ENCODE assay signal across 20 cellular contexts in genomic region chr4:123529278-123529568, GRCh38.
DNase-seq lines count a peak whose midpoint lies in the region; ATAC-seq, FAIRE-seq and TF ChIP-seq lines count a peak whose summit lies in the region.
"Had no signal": no experiment of that assay in that cellular context is flagged by ENCODE, and none has a peak within 500 bp of the region (broad histone marks: within the 10 kb centered on the region; RNA-seq: fewer than 3 reads in every experiment).

No MANE protein-coding gene starts in this region.

- no peak overlapping the region for H2AFZ ChIP-seq in HepG2 (ENCODE audit: low read length)
- H2AFZ ChIP-seq in PC-9 = no peak overlapping the region

- POLR2A ChIA-PET in HepG2 (lab: Yijun Ruan, JAX) = interaction anchor here (0.9 to 2.1 kb wide), 7 partner anchors 8 to 120 kb away, joined by 3 to 16 read pairs (median 3); no protein-coding TSS in a partner anchor
- POLR2A ChIA-PET in PC-9 (lab: Charles Lee; ENCODE audit: unreplicated experiment) = no interaction called here

- no peak for TF ChIP-seq EP300 in HepG2 (IDR thresholded peaks at IDR 0.05; ENCODE audit: low read depth in 2 of 2, low read length in 2 of 2)
- no peak for TF ChIP-seq EP300 in HepG2 (CRISPR knock-in tag; IDR thresholded peaks at IDR 0.05; ENCODE audit: borderline replicate concordance)

- FAIRE-seq in HepG2 (lab: Jason Lieb, UNC) = no peak
- FAIRE-seq: GM12878, H54 had no signal

- H3K9me2 ChIP-seq in PC-9 (ENCODE audit: insufficient read depth) = no peaks in the 10 kb centered on the region

- no peaks in the 10 kb centered on the region for H3K9me3 ChIP-seq in HepG2 (ENCODE audit: low read length)
- H3K9me3 ChIP-seq in right lobe of liver = no peaks in the 10 kb centered on the region
- H3K9me3 ChIP-seq in mucosa of descending colon = no peaks in the 10 kb centered on the region
- H3K9me3 ChIP-seq in PC-9 (ENCODE audit: insufficient read depth, low read depth) = no peaks in the 10 kb centered on the region; the same call in 1 of the 2 replicates
- H3K9me3 ChIP-seq: BE2C had no signal

- peak overlapping the region; percentile 58 for H3K4me2 ChIP-seq in HepG2 (ENCODE audit: low read depth, low read length)
- H3K4me2 ChIP-seq in PC-9 = no peak overlapping the region

- BruUV-seq in HepG2 (replicated peaks; lab: Mats Ljungman, UMichigan) (no TSS peak), PC-9 (replicated peaks; lab: Mats Ljungman, UMichigan) (no TSS peak)

- H3K4me3 ChIP-seq in HepG2 (replicated peaks in 1 of 3; ENCODE audit: insufficient read depth in 1 of 3, low read depth in 2 of 3, low read length in 3 of 3) = no peak overlapping the region
- no peak overlapping the region for H3K4me3 ChIP-seq in right lobe of liver
- no peak overlapping the region for H3K4me3 ChIP-seq in mucosa of descending colon
- H3K4me3 ChIP-seq in PC-9 = no peak overlapping the region
- H3K4me3 ChIP-seq: GM12878 had no signal

- intact Hi-C loops in HepG2 (cut with micrococcal nuclease; ENCODE audit: unreplicated experiment) = no loop called here
- intact Hi-C loops in right lobe of liver (cut with DNase I) = no loop called here
- intact Hi-C loops in mucosa of descending colon (cut with DNase I, micrococcal nuclease) = no loop called here
- intact Hi-C loops in PC-9 (cut with micrococcal nuclease; ENCODE audit: unreplicated experiment) = no loop called here

- H3K27me3 ChIP-seq in HepG2 (ENCODE audit: control insufficient read depth in 1 of 2, insufficient read depth in 2 of 2, low read length in 2 of 2) (no peaks in the 10 kb centered on the region), right lobe of liver (no peaks in the 10 kb centered on the region), PC-9 (ENCODE audit: insufficient read depth, low read depth) (no peaks in the 10 kb centered on the region)
- H3K27me3 ChIP-seq: BE2C had no signal

- H3F3A ChIP-seq in PC-9 (ENCODE audit: insufficient read depth, low read depth) = no peaks in the 10 kb centered on the region

- TF ChIP-seq POLR2A in HepG2 (IDR thresholded peaks at IDR 0.05; ENCODE audit: insufficient read depth in 1 of 2, low read depth in 2 of 2, low read length in 2 of 2) = no peak
- TF ChIP-seq POLR2A in right lobe of liver (IDR thresholded peaks at IDR 0.05) = no peak

- no peak for ATAC-seq in HepG2
- ATAC-seq in right lobe of liver = no peak
- peak; percentile 47 for ATAC-seq in mucosa of descending colon
- no peak for ATAC-seq in HG03139 (IDR thresholded peaks at IDR 0.05; ENCODE audit: unreplicated experiment)

- TF ChIP-seq RAD21 in HepG2 (CRISPR knock-in tag; IDR thresholded peaks at IDR 0.05) = no peak

- H3K36me3 ChIP-seq in HepG2 (replicated peaks in 1 of 2; ENCODE audit: control insufficient read depth in 1 of 2, insufficient read depth in 2 of 2, low read length in 2 of 2) = 0 out of 5 replicates have a peak, but pooled peaks cover 0 to 1% of the 10 kb centered on the region in 2 experiments
- H3K36me3 ChIP-seq in right lobe of liver = no peaks in the 10 kb centered on the region
- H3K36me3 ChIP-seq in mucosa of descending colon (ENCODE audit: low read depth) = no peaks in the 10 kb centered on the region
- no peaks in the 10 kb centered on the region for H3K36me3 ChIP-seq in PC-9 (ENCODE audit: low read depth)
- H3K36me3 ChIP-seq: BE2C had no signal

- 63% methylated on average over 2 of the region's 2 CpGs for WGBS in HepG2 (ENCODE audit: low lambda C conversion rate)
- 62% methylated on average over 2 of the region's 2 CpGs for WGBS in right lobe of liver (ENCODE audit: insufficient coverage, low coverage, low lambda C conversion rate, missing lambda C conversion rate)

- TF ChIP-seq CTCF in HepG2 (CRISPR knock-in tag; IDR thresholded peaks at IDR 0.05) (no peak), right lobe of liver (IDR thresholded peaks at IDR 0.05) (no peak), mucosa of descending colon (IDR thresholded peaks at IDR 0.05) (no peak), PC-9 (conservative IDR thresholded peaks at IDR 0.05) (no peak)

- H4K20me1 ChIP-seq in HepG2 (ENCODE audit: insufficient read depth, low read length) (no peaks in the 10 kb centered on the region), PC-9 (ENCODE audit: insufficient read depth) (no peaks in the 10 kb centered on the region)

- no peak for DNase-seq in HepG2 (ENCODE audit: low spot score)
- no peak for DNase-seq in right lobe of liver
- DNase-seq in epithelial cell of prostate (ENCODE audit: low read depth, low spot score) = no peak
- no peak for DNase-seq in mucosa of descending colon
- no peak for DNase-seq in kidney tubule cell (ENCODE audit: low spot score)
- no peak for DNase-seq in PC-9
- DNase-seq: 8988T; BE2C; C1 segment of cervical spinal cord; CD4-positive, CD25-positive, alpha-beta regulatory T cell; CD8-positive, alpha-beta memory T cell; COR-L47; DMS 273 treated with DMSO at 0.1 percent for 48 hours; DMS53; DND-41; EL; HCEC 1CT had no signal

- no peaks in the 10 kb centered on the region for H3K79me2 ChIP-seq in HepG2 (ENCODE audit: insufficient read depth, low read length)
- H3K79me2 ChIP-seq in PC-9 (ENCODE audit: low read depth) = no peaks in the 10 kb centered on the region

- in situ Hi-C loops in HepG2 (cut with HindIII; ENCODE audit: extremely low pct_ligation_motif_present, low pct_unique_long_range_greater_than_20kb) = no loop called here

- H3K4me1 ChIP-seq in HepG2 (ENCODE audit: insufficient read depth, low read length) = peaks cover 38% of the 10 kb centered on the region
- H3K4me1 ChIP-seq in right lobe of liver = peaks cover 0 to 5% (median 0%) of the 10 kb centered on the region in 4 donors
- no peaks in the 10 kb centered on the region for H3K4me1 ChIP-seq in mucosa of descending colon (ENCODE audit: low read depth)
- peaks cover 7% of the 10 kb centered on the region; the same call in 1 of the 2 replicates for H3K4me1 ChIP-seq in PC-9 (replicated peaks; ENCODE audit: insufficient read depth)
- H3K4me1 ChIP-seq: BE2C had no signal

- H3K27ac ChIP-seq in HepG2 (ENCODE audit: extremely low read length, insufficient read depth, low read length) (no peak overlapping the region), right lobe of liver (no peak overlapping the region), epithelial cell of prostate (peak overlapping the region; percentile 17), PC-9 (no peak overlapping the region)

- CTCF ChIA-PET in HepG2 (lab: Yijun Ruan, JAX; ENCODE audit: low intra/inter-chr PET ratio, low total read pairs) = no interaction called here
- CTCF ChIA-PET in PC-9 (lab: Charles Lee) = no interaction called here

- H3K9ac ChIP-seq in HepG2 (ENCODE audit: insufficient read depth, low read depth, low read length) = no peak overlapping the region

TF ChIP-seq in HepG2, 621 proteins besides CTCF, POLR2A, EP300 and RAD21 (continues in another document):
- no peak for TF ChIP-seq REL (CRISPR knock-in tag; conservative IDR thresholded peaks at IDR 0.05)
- TF ChIP-seq, protein P1, sequence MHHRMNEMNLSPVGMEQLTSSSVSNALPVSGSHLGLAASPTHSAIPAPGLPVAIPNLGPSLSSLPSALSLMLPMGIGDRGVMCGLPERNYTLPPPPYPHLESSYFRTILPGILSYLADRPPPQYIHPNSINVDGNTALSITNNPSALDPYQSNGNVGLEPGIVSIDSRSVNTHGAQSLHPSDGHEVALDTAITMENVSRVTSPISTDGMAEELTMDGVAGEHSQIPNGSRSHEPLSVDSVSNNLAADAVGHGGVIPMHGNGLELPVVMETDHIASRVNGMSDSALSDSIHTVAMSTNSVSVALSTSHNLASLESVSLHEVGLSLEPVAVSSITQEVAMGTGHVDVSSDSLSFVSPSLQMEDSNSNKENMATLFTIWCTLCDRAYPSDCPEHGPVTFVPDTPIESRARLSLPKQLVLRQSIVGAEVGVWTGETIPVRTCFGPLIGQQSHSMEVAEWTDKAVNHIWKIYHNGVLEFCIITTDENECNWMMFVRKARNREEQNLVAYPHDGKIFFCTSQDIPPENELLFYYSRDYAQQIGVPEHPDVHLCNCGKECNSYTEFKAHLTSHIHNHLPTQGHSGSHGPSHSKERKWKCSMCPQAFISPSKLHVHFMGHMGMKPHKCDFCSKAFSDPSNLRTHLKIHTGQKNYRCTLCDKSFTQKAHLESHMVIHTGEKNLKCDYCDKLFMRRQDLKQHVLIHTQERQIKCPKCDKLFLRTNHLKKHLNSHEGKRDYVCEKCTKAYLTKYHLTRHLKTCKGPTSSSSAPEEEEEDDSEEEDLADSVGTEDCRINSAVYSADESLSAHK (CRISPR knock-in tag; IDR thresholded peaks at IDR 0.05; ENCODE audit: borderline replicate concordance) = no peak
- no peak for TF ChIP-seq ZNF747 (CRISPR knock-in tag; IDR thresholded peaks at IDR 0.05; ENCODE audit: borderline replicate concordance)
- TF ChIP-seq NR2F1 (CRISPR knock-in tag; IDR thresholded peaks at IDR 0.05) = no peak
- TF ChIP-seq, protein P2, sequence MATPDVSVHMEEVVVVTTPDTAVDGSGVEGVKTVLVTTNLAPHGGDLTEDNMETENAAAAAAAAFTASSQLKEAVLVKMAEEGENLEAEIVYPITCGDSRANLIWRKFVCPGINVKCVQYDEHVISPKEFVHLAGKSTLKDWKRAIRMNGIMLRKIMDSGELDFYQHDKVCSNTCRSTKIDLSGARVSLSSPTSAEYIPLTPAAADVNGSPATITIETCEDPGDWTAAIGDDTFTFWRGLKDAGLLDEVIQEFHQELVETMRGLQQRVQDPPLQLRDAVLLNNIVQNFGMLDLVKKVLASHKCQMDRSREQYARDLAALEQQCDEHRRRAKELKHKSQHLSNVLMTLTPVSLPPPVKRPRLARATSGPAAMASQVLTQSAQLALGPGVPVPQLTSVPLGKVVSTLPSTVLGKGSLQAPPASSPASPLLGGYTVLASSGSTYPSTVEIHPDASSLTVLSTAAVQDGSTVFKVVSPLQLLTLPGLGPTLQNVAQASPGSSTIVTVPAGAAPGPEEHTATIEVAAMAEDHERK (CRISPR knock-in tag; IDR thresholded peaks at IDR 0.05; ENCODE audit: low read depth) = no peak
- TF ChIP-seq TEAD3 (CRISPR knock-in tag; optimal IDR thresholded peaks at IDR 0.05; ENCODE audit: borderline replicate concordance) = no peak
- no peak for TF ChIP-seq JUN (CRISPR knock-in tag; IDR thresholded peaks at IDR 0.05)
- no peak for TF ChIP-seq JUND (CRISPR knock-in tag; IDR thresholded peaks at IDR 0.05)
- no peak for TF ChIP-seq ZNF780A (CRISPR knock-in tag; IDR thresholded peaks at IDR 0.05)
- no peak for TF ChIP-seq ZNF460 (CRISPR knock-in tag; IDR thresholded peaks at IDR 0.05; ENCODE audit: borderline replicate concordance)
- TF ChIP-seq EED (CRISPR knock-in tag; IDR thresholded peaks at IDR 0.05) = no peak
- no peak for TF ChIP-seq ZNF792 (CRISPR knock-in tag; IDR thresholded peaks at IDR 0.05)
- TF ChIP-seq E2F1 (CRISPR knock-in tag; IDR thresholded peaks at IDR 0.05) = no peak
